Comparison of ENCODE assay signal across 9 cellular contexts in the genomic region with DNA sequence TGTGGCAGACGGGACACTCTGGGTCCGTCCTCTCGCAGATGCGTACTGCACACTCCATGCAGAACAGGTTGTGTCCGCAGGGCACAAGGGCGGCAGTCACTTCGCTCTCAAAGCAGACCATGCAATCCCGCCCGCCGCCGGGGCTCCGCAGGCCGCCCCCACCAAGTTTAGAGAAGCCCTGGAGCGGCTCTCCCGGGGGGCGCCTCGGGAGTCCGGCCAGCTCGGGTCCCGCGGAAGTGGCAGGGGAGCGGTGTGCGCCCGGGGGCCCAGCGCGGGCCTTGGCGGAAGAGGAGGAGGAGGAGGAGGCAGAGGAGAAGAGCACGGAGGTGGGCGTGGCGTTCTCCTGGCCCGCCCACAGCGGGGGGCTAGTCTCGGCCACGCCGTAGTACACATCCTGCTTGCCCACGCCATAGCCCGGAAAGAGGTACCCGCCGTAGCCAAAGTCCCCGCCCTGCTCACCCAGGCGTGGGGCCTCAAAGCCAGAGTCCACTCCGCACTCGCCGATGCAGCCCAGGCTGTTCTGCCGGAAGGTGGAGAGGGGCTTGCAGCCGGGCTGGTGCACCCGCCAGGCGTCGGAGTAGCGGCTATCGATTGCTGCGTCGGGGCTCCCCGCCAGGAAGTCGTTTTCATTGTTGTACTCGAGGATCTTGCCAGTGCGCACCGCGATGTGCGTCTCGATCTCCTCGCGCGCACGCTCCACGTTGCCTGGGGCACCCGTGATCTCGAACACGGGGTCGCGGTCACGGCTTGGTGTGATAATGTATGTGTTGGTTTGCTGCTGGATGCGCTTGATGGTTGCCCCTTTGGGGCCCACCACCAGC. TPM values are rescaled to one million over a fixed set of nuclear protein-coding genes. Genes with fewer than 3 reads are reported as not detected.
DNase-seq lines count a peak whose midpoint lies in the region; ATAC-seq lines count a peak whose summit lies in the region.
"Had no signal": no experiment of that assay in that cellular context is flagged by ENCODE, and none has a peak within 500 bp of the region (broad histone marks: within the 10 kb centered on the region; RNA-seq: fewer than 3 reads in every experiment).

No MANE protein-coding gene starts in this region.

- H3K9me3 ChIP-seq in duodenal mucosa (ENCODE audit: control insufficient read depth in 1 of 2, low read length in 2 of 2) (no peaks in the 10 kb centered on the region), mononuclear cell (ENCODE audit: low read depth, low read length) (no peaks in the 10 kb centered on the region), GM23248 (ENCODE audit: low read depth) (no peaks in the 10 kb centered on the region)

- peak; percentile 56 for ATAC-seq in Right ventricle myocardium inferior
- no peak for ATAC-seq in activated CD8-positive, alpha-beta memory T cell treated with anti-CD3 and anti-CD28 coated beads, Interleukin-2, amount 10 ng/mL, durations not matched to agents 7 days and 5 days

- H4K20me1 ChIP-seq in GM23248 (ENCODE audit: insufficient read depth) = no peaks in the 10 kb centered on the region

- H3K4me3 ChIP-seq in duodenal mucosa (ENCODE audit: low read depth in 1 of 2, low read length in 2 of 2) (peak overlapping the region; percentile 43 to 67), mononuclear cell (ENCODE audit: low read length) (peak overlapping the region; percentile 16), GM23248 (no peak overlapping the region)

- H3K27ac ChIP-seq in duodenal mucosa (ENCODE audit: low read depth, low read length) (no peak overlapping the region), GM23248 (no peak overlapping the region)
- H3K27ac ChIP-seq: KMS-11 had no signal

- WGBS in GM23248 (ENCODE audit: low coverage in 1 of 2, low lambda C conversion rate in 2 of 2, missing lambda C conversion rate in 2 of 2), 2 experiments = 76 to 82% methylated on average over 69 to 70 of the region's 73 CpGs

- no peaks in the 10 kb centered on the region for H3K4me1 Mint-ChIP-seq in activated CD8-positive, alpha-beta memory T cell treated with anti-CD3 and anti-CD28 coated beads, Interleukin-2, amount 10 ng/mL, durations not matched to agents 7 days and 5 days

- H3K27ac Mint-ChIP-seq in activated CD8-positive, alpha-beta memory T cell treated with anti-CD3 and anti-CD28 coated beads, Interleukin-2, amount 10 ng/mL, durations not matched to agents 7 days and 5 days = no peak overlapping the region

- H2AFZ ChIP-seq in GM23248 = no peak overlapping the region

- peaks cover 5% of the 10 kb centered on the region in 2 donors for H3K4me1 ChIP-seq in duodenal mucosa (ENCODE audit: control insufficient read depth in 1 of 2, insufficient read depth in 2 of 2, low read length in 2 of 2)
- H3K4me1 ChIP-seq in mononuclear cell (ENCODE audit: insufficient read depth, low read length) = peaks cover 13% of the 10 kb centered on the region
- no peaks in the 10 kb centered on the region for H3K4me1 ChIP-seq in GM23248 (ENCODE audit: insufficient read depth)

- peaks cover 45% of the 10 kb centered on the region for H3K27me3 Mint-ChIP-seq in activated CD8-positive, alpha-beta memory T cell treated with anti-CD3 and anti-CD28 coated beads, Interleukin-2, amount 10 ng/mL, durations not matched to agents 7 days and 5 days

- H3K9me2 ChIP-seq in GM23248 (ENCODE audit: insufficient read depth) = no peaks in the 10 kb centered on the region

- H3K27me3 ChIP-seq in duodenal mucosa (ENCODE audit: control insufficient read depth in 1 of 2, insufficient read depth in 2 of 2, low read length in 2 of 2) (peaks cover 0 to 4% of the 10 kb centered on the region in 2 donors), mononuclear cell (ENCODE audit: insufficient read depth, low read length) (peaks cover 8% of the 10 kb centered on the region), GM23248 (replicated peaks; ENCODE audit: insufficient read depth) (no peaks in the 10 kb centered on the region)

- no peaks in the 10 kb centered on the region for H3F3A ChIP-seq in GM23248 (ENCODE audit: insufficient read depth)

- no peaks in the 10 kb centered on the region for H3K79me2 ChIP-seq in GM23248 (ENCODE audit: insufficient read depth)

- DNase-seq in Right ventricle myocardium inferior (ENCODE audit: missing footprints) (no peak), cardiac septum (ENCODE audit: low spot score) (no peak), SKM-1 treated with dmso at 0.1 percent for 144 hours (lab: John Stamatoyannopoulos, UW; ENCODE audit: unreplicated experiment) (no peak), GM23248 (no peak)
- DNase-seq in activated effector memory CD4-positive, alpha-beta T cell treated with anti-CD3 and anti-CD28 coated beads, Interleukin-2, amount 50 U/mL, for 16 hours = no peak
- DNase-seq in activated CD8-positive, alpha-beta memory T cell treated with anti-CD3 and anti-CD28 coated beads, Interleukin-2, amount 10 ng/mL, durations not matched to agents 7 days and 5 days = no peak

- in situ Hi-C loops in GM23248 (cut with MboI) = no loop called here

- H3K4me2 ChIP-seq in GM23248 (ENCODE audit: unreplicated experiment) = no peak overlapping the region
- H3K4me2 ChIP-seq: KMS-11 had no signal

- intact Hi-C loops in Right ventricle myocardium inferior (cut with DNase I) = no loop called here
- intact Hi-C loops in cardiac septum (cut with DNase I) = no loop called here

- H3K9ac ChIP-seq in duodenal mucosa (ENCODE audit: low read depth in 1 of 2, low read length in 2 of 2) (peak overlapping the region; percentile 32 to 39), GM23248 (no peak overlapping the region)
- H3K9ac ChIP-seq: KMS-11 had no signal

- H3K36me3 ChIP-seq in duodenal mucosa (ENCODE audit: control insufficient read depth in 1 of 2, insufficient read depth in 2 of 2, low read length in 2 of 2) = peaks cover 7 to 8% of the 10 kb centered on the region in 2 donors
- H3K36me3 ChIP-seq in GM23248 (ENCODE audit: low read depth) = no peaks in the 10 kb centered on the region

- CTCF ChIA-PET in activated CD8-positive, alpha-beta memory T cell treated with anti-CD3 and anti-CD28 coated beads, Interleukin-2, amount 10 ng/mL, durations not matched to agents 7 days and 5 days (lab: Charles Lee) = interaction anchor here (2.0 kb wide), 1 partner anchor 10 kb away, joined by 8 read pairs; no protein-coding TSS in a partner anchor

- H3K4me3 Mint-ChIP-seq in activated CD8-positive, alpha-beta memory T cell treated with anti-CD3 and anti-CD28 coated beads, Interleukin-2, amount 10 ng/mL, durations not matched to agents 7 days and 5 days = no peak overlapping the region

- no peaks in the 10 kb centered on the region for H3K9me3 Mint-ChIP-seq in activated CD8-positive, alpha-beta memory T cell treated with anti-CD3 and anti-CD28 coated beads, Interleukin-2, amount 10 ng/mL, durations not matched to agents 7 days and 5 days (ENCODE audit: low read depth)

- H3K36me3 Mint-ChIP-seq in activated CD8-positive, alpha-beta memory T cell treated with anti-CD3 and anti-CD28 coated beads, Interleukin-2, amount 10 ng/mL, durations not matched to agents 7 days and 5 days = no peaks in the 10 kb centered on the region

RNA-seq across cellular contexts. Expression of a gene that starts 5.4 kb away (rescaled TPM):
- total RNA-seq in Right ventricle myocardium inferior (0.24 TPM), cardiac septum (0.24 TPM), mononuclear cell (not detected)
- total RNA-seq in activated CD8-positive, alpha-beta memory T cell treated with anti-CD3 and anti-CD28 coated beads, Interleukin-2, amount 10 ng/mL, durations not matched to agents 7 days and 5 days = under 1 TPM; 0.06 to 0.56 TPM
- total RNA-seq in GM23248 (2014; rRNA removed; shearing (Covaris generic)) = 0.13 and 0.22 TPM in 2 replicates
- polyA plus RNA-seq in GM23248 (2016; fragmentation: Nextera tagmentation; extraction: Ambion mirVana) = 0.05 TPM in 2 replicates

RNA-seq across cellular contexts. Expression of a gene that starts 15.9 kb away (rescaled TPM):
- not detected for total RNA-seq in Right ventricle myocardium inferior
- total RNA-seq in cardiac septum = not detected
- 0.21 TPM for total RNA-seq in mononuclear cell
- total RNA-seq in activated CD8-positive, alpha-beta memory T cell treated with anti-CD3 and anti-CD28 coated beads, Interleukin-2, amount 10 ng/mL, durations not matched to agents 7 days and 5 days = not detected
- not detected in 2 replicates for total RNA-seq in GM23248 (2014; rRNA removed; shearing (Covaris generic))
- polyA plus RNA-seq in GM23248 (2016; fragmentation: Nextera tagmentation; extraction: Ambion mirVana) = not detected in 2 replicates

RNA-seq across cellular contexts. Expression of a gene that starts 22.2 kb away (rescaled TPM):
- 63.8 TPM for total RNA-seq in Right ventricle myocardium inferior
- total RNA-seq in cardiac septum = 49.8 TPM
- 16.6 TPM for total RNA-seq in mononuclear cell
- 10 to 100 TPM; 59.3 to 60.6 TPM for total RNA-seq in activated CD8-positive, alpha-beta memory T cell treated with anti-CD3 and anti-CD28 coated beads, Interleukin-2, amount 10 ng/mL, durations not matched to agents 7 days and 5 days
- total RNA-seq in GM23248 (2014; rRNA removed; shearing (Covaris generic)) = 41.3 and 52.7 TPM in 2 replicates
- 140 and 143 TPM in 2 replicates for polyA plus RNA-seq in GM23248 (2016; fragmentation: Nextera tagmentation; extraction: Ambion mirVana)

RNA-seq across cellular contexts. Expression of a gene that starts 23.2 kb away (rescaled TPM):
- total RNA-seq in Right ventricle myocardium inferior = 33.5 TPM
- 26.3 TPM for total RNA-seq in cardiac septum
- 7.1 TPM for total RNA-seq in mononuclear cell
- total RNA-seq in activated CD8-positive, alpha-beta memory T cell treated with anti-CD3 and anti-CD28 coated beads, Interleukin-2, amount 10 ng/mL, durations not matched to agents 7 days and 5 days = 10 to 100 TPM; 40.3 to 44.8 TPM
- total RNA-seq in GM23248 (2014; rRNA removed; shearing (Covaris generic)) = 18.4 and 19.0 TPM in 2 replicates
- 9.9 and 10.6 TPM in 2 replicates for polyA plus RNA-seq in GM23248 (2016; fragmentation: Nextera tagmentation; extraction: Ambion mirVana)

RNA-seq across cellular contexts. Expression of a gene that starts 37.7 kb away (rescaled TPM):
- total RNA-seq in Right ventricle myocardium inferior = 288 TPM
- 298 TPM for total RNA-seq in cardiac septum
- total RNA-seq in mononuclear cell = 110 TPM
- total RNA-seq in activated CD8-positive, alpha-beta memory T cell treated with anti-CD3 and anti-CD28 coated beads, Interleukin-2, amount 10 ng/mL, durations not matched to agents 7 days and 5 days = 10 to 100 TPM; 37.3 to 41.9 TPM
- total RNA-seq in GM23248 (2014; rRNA removed; shearing (Covaris generic)) = 1,219 and 1,322 TPM in 2 replicates
- polyA plus RNA-seq in GM23248 (2016; fragmentation: Nextera tagmentation; extraction: Ambion mirVana) = 1,230 and 1,270 TPM in 2 replicates
